In the genomic region with DNA sequence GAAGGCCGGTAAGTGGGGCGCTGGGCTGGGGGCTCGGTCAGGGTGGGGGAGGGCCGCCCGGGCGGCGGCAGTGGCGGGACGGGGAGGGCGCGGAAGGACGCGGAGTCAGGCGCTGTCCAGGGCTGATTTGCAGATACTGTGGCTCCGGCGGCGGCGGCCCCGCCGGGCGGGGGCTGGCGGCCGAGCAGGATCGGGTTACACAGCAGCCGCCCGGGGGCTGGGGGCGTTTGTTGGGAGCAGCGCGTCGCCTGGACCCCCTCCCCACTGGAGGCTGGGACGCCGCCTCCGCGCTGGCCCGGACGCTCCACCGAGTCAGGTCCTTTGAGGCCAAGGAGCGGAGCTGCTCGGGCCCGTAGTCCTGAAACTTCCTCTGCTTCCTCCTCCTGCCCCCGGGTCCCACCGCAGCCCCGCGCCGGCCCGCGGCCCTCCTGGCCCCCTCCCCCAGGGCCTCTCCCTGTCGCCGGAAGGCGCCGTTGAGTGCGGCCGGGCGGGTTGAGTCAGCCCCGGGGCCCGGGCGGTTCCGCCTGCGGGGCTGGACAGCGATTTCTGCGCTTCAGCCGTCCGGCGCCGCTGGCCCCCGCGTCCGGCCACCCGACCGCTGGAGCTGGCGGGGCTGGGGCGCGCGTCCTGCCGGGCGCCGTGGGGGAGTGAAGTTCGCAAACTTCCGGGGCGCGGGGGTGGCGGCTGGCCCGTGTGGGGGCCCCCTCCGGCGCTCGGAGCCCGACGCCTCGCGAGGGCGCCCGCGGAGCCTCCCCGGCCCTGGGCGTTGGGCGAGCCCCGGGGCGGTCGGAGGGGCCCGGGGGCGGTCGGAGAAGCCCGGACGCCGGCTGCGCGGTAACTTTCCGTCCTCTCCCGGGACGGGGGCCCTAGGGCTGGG, we compare ENCODE assay signal across 8 cellular contexts. TPM values are rescaled to one million over a fixed set of nuclear protein-coding genes. Genes with fewer than 3 reads are reported as not detected.
DNase-seq lines count a peak whose midpoint lies in the region; ATAC-seq and TF ChIP-seq lines count a peak whose summit lies in the region.

No MANE protein-coding gene starts in this region.

- H3K4me3 ChIP-seq in kidney epithelial cell (ENCODE audit: low read depth, low read length): peak overlapping the region; percentile 91

- H3K27me3 ChIP-seq in kidney epithelial cell (ENCODE audit: control insufficient read depth, insufficient read depth, low read length): no peaks in the 10 kb centered on the region

- no peaks in the 10 kb centered on the region for H3K9me3 Mint-ChIP-seq in activated B cell treated with CpG ODN at 0.5 μM for 24 hours

- H3K4me3 Mint-ChIP-seq in activated B cell treated with CpG ODN at 0.5 μM for 24 hours: peak overlapping the region; percentile 91

- TF ChIP-seq CTCF in activated B cell treated with CpG ODN at 0.5 μM for 24 hours (IDR thresholded peaks at IDR 0.05) (no peak), kidney epithelial cell (IDR thresholded peaks at IDR 0.05; ENCODE audit: insufficient read depth, low read length, poor library complexity, severe bottlenecking) (no peak)

- TF ChIP-seq EP300 in Ishikawa (IDR thresholded peaks at IDR 0.05; ENCODE audit: borderline replicate concordance): no peak

- POLR2A ChIA-PET in activated B cell treated with CpG ODN at 0.5 μM for 24 hours (lab: Charles Lee): interaction anchor here (0.7 to 4.5 kb wide), 7 partner anchors 9 to 1513 kb away, joined by 3 to 127 read pairs (median 6); a partner anchor contains a TSS

- peak overlapping the region; percentile 80 for H3K27ac ChIP-seq in caudate nucleus (ENCODE audit: low read depth, low read length)

- peak overlapping the region; percentile 96 for H3K27ac Mint-ChIP-seq in activated B cell treated with CpG ODN at 0.5 μM for 24 hours

- H3K27me3 Mint-ChIP-seq in activated B cell treated with CpG ODN at 0.5 μM for 24 hours: no peaks in the 10 kb centered on the region

- intact Hi-C loops in activated B cell treated with CpG ODN at 0.5 μM for 24 hours (cut with micrococcal nuclease): loop anchor here (1.0 to 5.0 kb wide), 9 partner anchors 69 to 1512 kb away; a partner anchor contains a TSS

- no peaks in the 10 kb centered on the region for H3K36me3 ChIP-seq in kidney epithelial cell (ENCODE audit: control insufficient read depth, insufficient read depth, low read length)

- peak; percentile 75 for DNase-seq in EH (ENCODE audit: low read depth)
- DNase-seq in activated B cell treated with CpG ODN at 0.5 μM for 24 hours: peak; percentile 78
- DNase-seq in caudate nucleus (lab: John Stamatoyannopoulos, UW): peak in 46 of 61 donors; percentile 5 to 75 (median 38)
- no peak for DNase-seq in kidney epithelial cell (ENCODE audit: low read depth)
- peak; percentile 34 to 65 (median 44) for DNase-seq in stimulated activated CD4-positive, alpha-beta T cell treated with anti-CD3 and anti-CD28 coated beads, Interleukin-1b, Interleukin-23, amount 100 ng/mL, for 24 hours (ENCODE audit: low read depth in 4 of 4, low spot score in 1 of 4)
- no peak for DNase-seq in middle frontal gyrus (ENCODE audit: extremely low spot score, low spot score)

- CTCF ChIA-PET in activated B cell treated with CpG ODN at 0.5 μM for 24 hours (lab: Charles Lee): interaction anchor here (1.3 to 2.8 kb wide), 3 partner anchors 69 to 960 kb away, joined by 3 to 17 read pairs (median 4); a partner anchor contains a TSS

- peaks cover 15% of the 10 kb centered on the region for H3K36me3 Mint-ChIP-seq in activated B cell treated with CpG ODN at 0.5 μM for 24 hours (ENCODE audit: low read depth)

- ATAC-seq in GM21723 (IDR thresholded peaks at IDR 0.05; ENCODE audit: unreplicated experiment) (peak; percentile 61), activated B cell treated with CpG ODN at 0.5 μM for 24 hours (ENCODE audit: low read depth) (peak; percentile 67)

- TF ChIP-seq RAD21 in Ishikawa (IDR thresholded peaks at IDR 0.05; ENCODE audit: low read depth): no peak

- H3K4me1 Mint-ChIP-seq in activated B cell treated with CpG ODN at 0.5 μM for 24 hours: peaks cover 45% of the 10 kb centered on the region

TF ChIP-seq in Ishikawa, 13 proteins besides CTCF, POLR2A, EP300 and RAD21:
- no peak for TF ChIP-seq TAF1 (IDR thresholded peaks at IDR 0.05; ENCODE audit: low read depth)
- no peak for TF ChIP-seq TEAD4 (IDR thresholded peaks at IDR 0.05)
- TF ChIP-seq, protein P1, sequence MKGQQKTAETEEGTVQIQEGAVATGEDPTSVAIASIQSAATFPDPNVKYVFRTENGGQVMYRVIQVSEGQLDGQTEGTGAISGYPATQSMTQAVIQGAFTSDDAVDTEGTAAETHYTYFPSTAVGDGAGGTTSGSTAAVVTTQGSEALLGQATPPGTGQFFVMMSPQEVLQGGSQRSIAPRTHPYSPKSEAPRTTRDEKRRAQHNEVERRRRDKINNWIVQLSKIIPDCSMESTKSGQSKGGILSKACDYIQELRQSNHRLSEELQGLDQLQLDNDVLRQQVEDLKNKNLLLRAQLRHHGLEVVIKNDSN (IDR thresholded peaks at IDR 0.05): no peak
- TF ChIP-seq, protein P2, sequence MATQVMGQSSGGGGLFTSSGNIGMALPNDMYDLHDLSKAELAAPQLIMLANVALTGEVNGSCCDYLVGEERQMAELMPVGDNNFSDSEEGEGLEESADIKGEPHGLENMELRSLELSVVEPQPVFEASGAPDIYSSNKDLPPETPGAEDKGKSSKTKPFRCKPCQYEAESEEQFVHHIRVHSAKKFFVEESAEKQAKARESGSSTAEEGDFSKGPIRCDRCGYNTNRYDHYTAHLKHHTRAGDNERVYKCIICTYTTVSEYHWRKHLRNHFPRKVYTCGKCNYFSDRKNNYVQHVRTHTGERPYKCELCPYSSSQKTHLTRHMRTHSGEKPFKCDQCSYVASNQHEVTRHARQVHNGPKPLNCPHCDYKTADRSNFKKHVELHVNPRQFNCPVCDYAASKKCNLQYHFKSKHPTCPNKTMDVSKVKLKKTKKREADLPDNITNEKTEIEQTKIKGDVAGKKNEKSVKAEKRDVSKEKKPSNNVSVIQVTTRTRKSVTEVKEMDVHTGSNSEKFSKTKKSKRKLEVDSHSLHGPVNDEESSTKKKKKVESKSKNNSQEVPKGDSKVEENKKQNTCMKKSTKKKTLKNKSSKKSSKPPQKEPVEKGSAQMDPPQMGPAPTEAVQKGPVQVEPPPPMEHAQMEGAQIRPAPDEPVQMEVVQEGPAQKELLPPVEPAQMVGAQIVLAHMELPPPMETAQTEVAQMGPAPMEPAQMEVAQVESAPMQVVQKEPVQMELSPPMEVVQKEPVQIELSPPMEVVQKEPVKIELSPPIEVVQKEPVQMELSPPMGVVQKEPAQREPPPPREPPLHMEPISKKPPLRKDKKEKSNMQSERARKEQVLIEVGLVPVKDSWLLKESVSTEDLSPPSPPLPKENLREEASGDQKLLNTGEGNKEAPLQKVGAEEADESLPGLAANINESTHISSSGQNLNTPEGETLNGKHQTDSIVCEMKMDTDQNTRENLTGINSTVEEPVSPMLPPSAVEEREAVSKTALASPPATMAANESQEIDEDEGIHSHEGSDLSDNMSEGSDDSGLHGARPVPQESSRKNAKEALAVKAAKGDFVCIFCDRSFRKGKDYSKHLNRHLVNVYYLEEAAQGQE (IDR thresholded peaks at IDR 0.05; ENCODE audit: low read depth): peak; percentile 69
- no peak for TF ChIP-seq NFIC (IDR thresholded peaks at IDR 0.05)
- TF ChIP-seq FOXM1 (IDR thresholded peaks at IDR 0.05; ENCODE audit: borderline replicate concordance, low read depth): no peak
- peak; percentile 92 for TF ChIP-seq ZBTB7A (IDR thresholded peaks at IDR 0.05; ENCODE audit: low read depth)
- no peak for TF ChIP-seq TCF12 (IDR thresholded peaks at IDR 0.05; ENCODE audit: low read depth)
- TF ChIP-seq EGR1 (IDR thresholded peaks at IDR 0.05): peak; percentile 20; the same call in 1 of the 2 replicates
- TF ChIP-seq, protein P3, sequence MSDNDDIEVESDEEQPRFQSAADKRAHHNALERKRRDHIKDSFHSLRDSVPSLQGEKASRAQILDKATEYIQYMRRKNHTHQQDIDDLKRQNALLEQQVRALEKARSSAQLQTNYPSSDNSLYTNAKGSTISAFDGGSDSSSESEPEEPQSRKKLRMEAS (IDR thresholded peaks at IDR 0.05): no peak; the same call in 1 of the 2 replicates
- TF ChIP-seq CEBPB (IDR thresholded peaks at IDR 0.05): no peak
- TF ChIP-seq YY1 (IDR thresholded peaks at IDR 0.05; ENCODE audit: low read depth): no peak
- no peak for TF ChIP-seq CREB1 (IDR thresholded peaks at IDR 0.05; ENCODE audit: low read depth)
TF ChIP-seq in Ishikawa: peak in this region for 3.

RNA-seq across cellular contexts. Expression of a gene that starts 0.7 kb away (rescaled TPM):
- total RNA-seq in activated B cell treated with CpG ODN at 0.5 μM for 24 hours (48.3 and 49.1 TPM in 2 replicates), kidney epithelial cell (40.7 and 46.0 TPM in 2 replicates)

Comparison
In these comparisons a context has a peak if more than half of its experiments do, and no peak if none do; other contexts are left out.
1. DNase-seq: peak in EH (single experiment), activated B cell treated with CpG ODN at 0.5 μM for 24 hours (single experiment), caudate nucleus (46 of 61) and stimulated activated CD4-positive, alpha-beta T cell treated with anti-CD3 and anti-CD28 coated beads, Interleukin-1b, Interleukin-23, amount 100 ng/mL, for 24 hours (4 of 4); none in kidney epithelial cell (single experiment) and middle frontal gyrus (single experiment).